In the genomic region with DNA sequence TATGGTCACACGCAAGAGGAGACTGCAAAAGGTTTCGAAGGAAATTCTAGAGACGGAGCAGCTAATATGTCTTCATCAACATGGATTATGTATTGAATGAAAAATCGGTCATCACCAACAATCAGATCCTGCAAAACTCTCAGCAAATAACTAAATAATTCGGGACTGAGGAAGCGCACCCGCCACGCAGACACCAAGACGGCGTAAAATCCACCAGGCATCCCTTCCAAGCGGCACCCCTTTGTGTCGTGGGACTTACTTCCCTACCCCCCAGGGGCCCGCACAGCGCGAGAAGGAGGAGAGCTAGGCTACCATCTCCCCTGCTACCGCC, we compare ENCODE assay signal across 2 cellular contexts.
TF ChIP-seq lines count a peak whose summit lies in the region.

No MANE protein-coding gene starts in this region.

TF ChIP-seq in IMR-90, 13 proteins besides CTCF, POLR2A, EP300 and RAD21:
- TF ChIP-seq, protein P1, sequence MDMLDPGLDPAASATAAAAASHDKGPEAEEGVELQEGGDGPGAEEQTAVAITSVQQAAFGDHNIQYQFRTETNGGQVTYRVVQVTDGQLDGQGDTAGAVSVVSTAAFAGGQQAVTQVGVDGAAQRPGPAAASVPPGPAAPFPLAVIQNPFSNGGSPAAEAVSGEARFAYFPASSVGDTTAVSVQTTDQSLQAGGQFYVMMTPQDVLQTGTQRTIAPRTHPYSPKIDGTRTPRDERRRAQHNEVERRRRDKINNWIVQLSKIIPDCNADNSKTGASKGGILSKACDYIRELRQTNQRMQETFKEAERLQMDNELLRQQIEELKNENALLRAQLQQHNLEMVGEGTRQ (IDR thresholded peaks at IDR 0.05; ENCODE audit: low read depth, low read length), result no peak
- TF ChIP-seq MAZ (IDR thresholded peaks at IDR 0.05; ENCODE audit: borderline replicate concordance, low read depth, low read length), result peak; percentile 47; the same call in 1 of the 2 replicates
TF ChIP-seq in IMR-90: peak in this region for 1.

TF ChIP-seq in K562, 482 proteins besides CTCF, POLR2A, EP300 and RAD21:
- TF ChIP-seq, protein P2, sequence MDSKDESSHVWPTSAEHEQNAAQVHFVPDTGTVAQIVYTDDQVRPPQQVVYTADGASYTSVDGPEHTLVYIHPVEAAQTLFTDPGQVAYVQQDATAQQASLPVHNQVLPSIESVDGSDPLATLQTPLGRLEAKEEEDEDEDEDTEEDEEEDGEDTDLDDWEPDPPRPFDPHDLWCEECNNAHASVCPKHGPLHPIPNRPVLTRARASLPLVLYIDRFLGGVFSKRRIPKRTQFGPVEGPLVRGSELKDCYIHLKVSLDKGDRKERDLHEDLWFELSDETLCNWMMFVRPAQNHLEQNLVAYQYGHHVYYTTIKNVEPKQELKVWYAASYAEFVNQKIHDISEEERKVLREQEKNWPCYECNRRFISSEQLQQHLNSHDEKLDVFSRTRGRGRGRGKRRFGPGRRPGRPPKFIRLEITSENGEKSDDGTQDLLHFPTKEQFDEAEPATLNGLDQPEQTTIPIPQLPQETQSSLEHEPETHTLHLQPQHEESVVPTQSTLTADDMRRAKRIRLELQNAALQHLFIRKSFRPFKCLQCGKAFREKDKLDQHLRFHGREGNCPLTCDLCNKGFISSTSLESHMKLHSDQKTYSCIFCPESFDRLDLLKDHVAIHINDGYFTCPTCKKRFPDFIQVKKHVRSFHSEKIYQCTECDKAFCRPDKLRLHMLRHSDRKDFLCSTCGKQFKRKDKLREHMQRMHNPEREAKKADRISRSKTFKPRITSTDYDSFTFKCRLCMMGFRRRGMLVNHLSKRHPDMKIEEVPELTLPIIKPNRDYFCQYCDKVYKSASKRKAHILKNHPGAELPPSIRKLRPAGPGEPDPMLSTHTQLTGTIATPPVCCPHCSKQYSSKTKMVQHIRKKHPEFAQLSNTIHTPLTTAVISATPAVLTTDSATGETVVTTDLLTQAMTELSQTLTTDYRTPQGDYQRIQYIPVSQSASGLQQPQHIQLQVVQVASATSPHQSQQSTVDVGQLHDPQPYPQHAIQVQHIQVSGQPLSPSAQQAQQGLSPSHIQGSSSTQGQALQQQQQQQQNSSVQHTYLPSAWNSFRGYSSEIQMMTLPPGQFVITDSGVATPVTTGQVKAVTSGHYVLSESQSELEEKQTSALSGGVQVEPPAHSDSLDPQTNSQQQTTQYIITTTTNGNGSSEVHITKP (IDR thresholded peaks at IDR 0.05; ENCODE audit: partially characterized antibody), result peak; percentile 41
- TF ChIP-seq ZNF740 (CRISPR knock-in tag; IDR thresholded peaks at IDR 0.05) (0 out of 2 replicates have a peak, but pooled peaks have one; percentile 20), ZNF740 (tag; IDR thresholded peaks at IDR 0.05) (no peak), CTCFL (IDR thresholded peaks at IDR 0.05; ENCODE audit: borderline replicate concordance, insufficient read depth, low read depth, low read length, poor library complexity, severe bottlenecking) (peak; percentile 27), LCOR (CRISPR knock-in tag; IDR thresholded peaks at IDR 0.05) (no peak), SNIP1 (IDR thresholded peaks at IDR 0.05; ENCODE audit: low read depth) (no peak), ZNF316 (IDR thresholded peaks at IDR 0.05) (no peak), DNMT1 (IDR thresholded peaks at IDR 0.05) (no peak), PML (IDR thresholded peaks at IDR 0.05; ENCODE audit: low read length) (peak; percentile 22; the same call in 1 of the 2 replicates), GTF3C2 (IDR thresholded peaks at IDR 0.05; ENCODE audit: borderline replicate concordance, extremely low read depth, insufficient read length) (no peak), ZNF644 (tag; IDR thresholded peaks at IDR 0.05; ENCODE audit: low read depth) (no peak), ZNF347 (CRISPR knock-in tag; IDR thresholded peaks at IDR 0.05; ENCODE audit: low read depth) (no peak), SOX6 (IDR thresholded peaks at IDR 0.05) (0 out of 2 replicates have a peak, but pooled peaks have one; percentile 12), SPI1 (IDR thresholded peaks at IDR 0.05; ENCODE audit: borderline replicate concordance, low read depth, low read length) (0 out of 2 replicates have a peak, but pooled peaks have one; percentile 9), ZNF146 (CRISPR knock-in tag; IDR thresholded peaks at IDR 0.05; ENCODE audit: unreplicated experiment) (no peak), PURB (CRISPR knock-in tag; IDR thresholded peaks at IDR 0.05; ENCODE audit: low read depth) (no peak), TCF3 (CRISPR knock-in tag; IDR thresholded peaks at IDR 0.05) (no peak), TAF1 (IDR thresholded peaks at IDR 0.05; ENCODE audit: control insufficient read depth, extremely low read depth, insufficient read depth, low read length, severe bottlenecking) (peak; percentile 48), POLR3G (IDR thresholded peaks at IDR 0.05; ENCODE audit: extremely low read depth, insufficient read length, insufficient replicate concordance) (no peak), ETV5 (CRISPR knock-in tag; IDR thresholded peaks at IDR 0.05; ENCODE audit: low read depth) (0 out of 2 replicates have a peak, but pooled peaks have one; percentile 8), POLR2AphosphoS5 (IDR thresholded peaks at IDR 0.05; ENCODE audit: control insufficient read depth, insufficient read depth, low read depth, low read length) (0 out of 2 replicates have a peak, but pooled peaks have one; percentile 12), FOXA1 (IDR thresholded peaks at IDR 0.05; ENCODE audit: borderline replicate concordance) (no peak), ZNF589 (CRISPR knock-in tag; IDR thresholded peaks at IDR 0.05; ENCODE audit: low read depth) (no peak), PATZ1 (CRISPR knock-in tag; IDR thresholded peaks at IDR 0.05; ENCODE audit: borderline replicate concordance) (no peak), MTA1 (IDR thresholded peaks at IDR 0.05; ENCODE audit: borderline replicate concordance) (no peak), OTX1 (CRISPR knock-in tag; IDR thresholded peaks at IDR 0.05) (no peak)
- TF ChIP-seq, protein P3, sequence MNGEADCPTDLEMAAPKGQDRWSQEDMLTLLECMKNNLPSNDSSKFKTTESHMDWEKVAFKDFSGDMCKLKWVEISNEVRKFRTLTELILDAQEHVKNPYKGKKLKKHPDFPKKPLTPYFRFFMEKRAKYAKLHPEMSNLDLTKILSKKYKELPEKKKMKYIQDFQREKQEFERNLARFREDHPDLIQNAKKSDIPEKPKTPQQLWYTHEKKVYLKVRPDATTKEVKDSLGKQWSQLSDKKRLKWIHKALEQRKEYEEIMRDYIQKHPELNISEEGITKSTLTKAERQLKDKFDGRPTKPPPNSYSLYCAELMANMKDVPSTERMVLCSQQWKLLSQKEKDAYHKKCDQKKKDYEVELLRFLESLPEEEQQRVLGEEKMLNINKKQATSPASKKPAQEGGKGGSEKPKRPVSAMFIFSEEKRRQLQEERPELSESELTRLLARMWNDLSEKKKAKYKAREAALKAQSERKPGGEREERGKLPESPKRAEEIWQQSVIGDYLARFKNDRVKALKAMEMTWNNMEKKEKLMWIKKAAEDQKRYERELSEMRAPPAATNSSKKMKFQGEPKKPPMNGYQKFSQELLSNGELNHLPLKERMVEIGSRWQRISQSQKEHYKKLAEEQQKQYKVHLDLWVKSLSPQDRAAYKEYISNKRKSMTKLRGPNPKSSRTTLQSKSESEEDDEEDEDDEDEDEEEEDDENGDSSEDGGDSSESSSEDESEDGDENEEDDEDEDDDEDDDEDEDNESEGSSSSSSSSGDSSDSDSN (IDR thresholded peaks at IDR 0.05; ENCODE audit: borderline replicate concordance in 1 of 2, low read depth in 2 of 2, low read length in 2 of 2), result peak in 1 of 2 experiments; percentile 42; a peak in 1 of 4 replicates
- TF ChIP-seq, protein P4, sequence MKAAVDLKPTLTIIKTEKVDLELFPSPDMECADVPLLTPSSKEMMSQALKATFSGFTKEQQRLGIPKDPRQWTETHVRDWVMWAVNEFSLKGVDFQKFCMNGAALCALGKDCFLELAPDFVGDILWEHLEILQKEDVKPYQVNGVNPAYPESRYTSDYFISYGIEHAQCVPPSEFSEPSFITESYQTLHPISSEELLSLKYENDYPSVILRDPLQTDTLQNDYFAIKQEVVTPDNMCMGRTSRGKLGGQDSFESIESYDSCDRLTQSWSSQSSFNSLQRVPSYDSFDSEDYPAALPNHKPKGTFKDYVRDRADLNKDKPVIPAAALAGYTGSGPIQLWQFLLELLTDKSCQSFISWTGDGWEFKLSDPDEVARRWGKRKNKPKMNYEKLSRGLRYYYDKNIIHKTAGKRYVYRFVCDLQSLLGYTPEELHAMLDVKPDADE (conservative IDR thresholded peaks at IDR 0.05; ENCODE audit: control insufficient read depth, low read depth, low read length), result no peak
- TF ChIP-seq, protein P5, sequence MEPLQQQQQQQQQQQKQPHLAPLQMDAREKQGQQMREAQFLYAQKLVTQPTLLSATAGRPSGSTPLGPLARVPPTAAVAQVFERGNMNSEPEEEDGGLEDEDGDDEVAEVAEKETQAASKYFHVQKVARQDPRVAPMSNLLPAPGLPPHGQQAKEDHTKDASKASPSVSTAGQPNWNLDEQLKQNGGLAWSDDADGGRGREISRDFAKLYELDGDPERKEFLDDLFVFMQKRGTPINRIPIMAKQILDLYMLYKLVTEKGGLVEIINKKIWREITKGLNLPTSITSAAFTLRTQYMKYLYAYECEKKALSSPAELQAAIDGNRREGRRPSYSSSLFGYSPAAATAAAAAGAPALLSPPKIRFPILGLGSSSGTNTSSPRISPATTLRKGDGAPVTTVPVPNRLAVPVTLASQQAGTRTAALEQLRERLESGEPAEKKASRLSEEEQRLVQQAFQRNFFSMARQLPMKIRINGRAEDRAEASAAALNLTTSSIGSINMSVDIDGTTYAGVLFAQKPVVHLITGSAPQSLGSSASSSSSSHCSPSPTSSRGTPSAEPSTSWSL (CRISPR knock-in tag; IDR thresholded peaks at IDR 0.05; ENCODE audit: borderline replicate concordance), result no peak
- TF ChIP-seq, protein P6, sequence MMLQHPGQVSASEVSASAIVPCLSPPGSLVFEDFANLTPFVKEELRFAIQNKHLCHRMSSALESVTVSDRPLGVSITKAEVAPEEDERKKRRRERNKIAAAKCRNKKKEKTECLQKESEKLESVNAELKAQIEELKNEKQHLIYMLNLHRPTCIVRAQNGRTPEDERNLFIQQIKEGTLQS (IDR thresholded peaks at IDR 0.05), result no peak
- TF ChIP-seq, protein P6 (CRISPR knock-in tag; conservative IDR thresholded peaks at IDR 0.05), result no peak
- TF ChIP-seq, protein P7, sequence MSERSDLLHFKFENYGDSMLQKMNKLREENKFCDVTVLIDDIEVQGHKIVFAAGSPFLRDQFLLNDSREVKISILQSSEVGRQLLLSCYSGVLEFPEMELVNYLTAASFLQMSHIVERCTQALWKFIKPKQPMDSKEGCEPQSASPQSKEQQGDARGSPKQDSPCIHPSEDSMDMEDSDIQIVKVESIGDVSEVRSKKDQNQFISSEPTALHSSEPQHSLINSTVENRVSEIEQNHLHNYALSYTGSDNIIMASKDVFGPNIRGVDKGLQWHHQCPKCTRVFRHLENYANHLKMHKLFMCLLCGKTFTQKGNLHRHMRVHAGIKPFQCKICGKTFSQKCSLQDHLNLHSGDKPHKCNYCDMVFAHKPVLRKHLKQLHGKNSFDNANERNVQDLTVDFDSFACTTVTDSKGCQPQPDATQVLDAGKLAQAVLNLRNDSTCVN (CRISPR knock-in tag; IDR thresholded peaks at IDR 0.05), result no peak
